In the genomic region with DNA sequence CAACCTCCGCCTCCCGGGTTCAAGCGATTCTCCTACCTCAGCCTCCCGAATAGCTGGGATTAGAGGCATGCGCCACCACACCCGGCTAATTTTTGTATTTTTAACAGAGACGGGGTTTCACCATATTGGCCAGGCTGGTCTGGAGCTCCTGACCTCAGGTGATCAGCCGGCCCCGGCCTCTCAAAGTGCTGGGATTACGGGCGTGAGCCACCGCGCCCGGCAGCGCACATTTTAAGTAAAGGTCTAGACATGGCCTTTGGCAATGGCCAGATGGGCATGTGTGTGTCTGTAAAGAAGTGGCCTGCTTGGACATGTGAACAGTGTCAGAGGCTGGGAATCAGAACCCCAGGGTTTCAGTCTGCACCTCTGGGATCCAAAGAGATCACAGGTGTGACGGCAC, we compare ENCODE assay signal across 8 cellular contexts. TPM values are rescaled to one million over a fixed set of nuclear protein-coding genes. Genes with fewer than 3 reads are reported as not detected.
DNase-seq lines count a peak whose midpoint lies in the region; ATAC-seq, FAIRE-seq and TF ChIP-seq lines count a peak whose summit lies in the region.
"Not testable (repeated sequence)": the region's sequence is repeated elsewhere in the genome, so short reads cannot be mapped to it uniquely, and the experiment has no call there.

No MANE protein-coding gene starts in this region.

- H3K36me3 ChIP-seq in MG63; adipocyte (ENCODE audit: control insufficient read depth, insufficient read depth, low read length, severe bottlenecking); endothelial cell of umbilical vein (ENCODE audit: control insufficient read depth in 2 of 2, extremely low read depth in 1 of 2, insufficient read depth in 2 of 2, low read length in 2 of 2); right atrium auricular region; gastrocnemius medialis: not testable (repeated sequence)

- CTCF ChIA-PET in CD4-positive, alpha-beta T cell (lab: Charles Lee) = interaction anchor here (0.5 kb wide), 1 partner anchor 536 kb away, joined by 3 read pairs; no protein-coding TSS in a partner anchor
- CTCF ChIA-PET in endothelial cell of umbilical vein (lab: Charles Lee) = interaction anchor here (0.7 to 1.8 kb wide), 9 partner anchors 16 to 162 kb away, joined by 3 to 11 read pairs (median 5); no protein-coding TSS in a partner anchor

- H4K20me1 ChIP-seq in endothelial cell of umbilical vein (replicated peaks; ENCODE audit: control insufficient read depth, extremely low read depth, insufficient read depth, low read length) = not testable (repeated sequence)

- H3K4me1 ChIP-seq in adipocyte (ENCODE audit: control insufficient read depth, insufficient read depth, low read length) (peaks cover 31% of the 10 kb centered on the region), endothelial cell of umbilical vein (ENCODE audit: control insufficient read depth, extremely low read depth, insufficient read depth, low read length) (peaks cover 11% of the 10 kb centered on the region), right atrium auricular region (peaks cover 0 to 49% of the 10 kb centered on the region in 2 donors), gastrocnemius medialis (peaks cover 16 to 42% of the 10 kb centered on the region in 2 donors)

- not testable (repeated sequence) for H3K9me1 ChIP-seq in endothelial cell of umbilical vein (replicated peaks; ENCODE audit: control insufficient read depth, extremely low read depth, insufficient read depth, low read length)

- not testable (repeated sequence) for TF ChIP-seq CTCF in CD4-positive, alpha-beta T cell (IDR thresholded peaks at IDR 0.05); endothelial cell of umbilical vein (IDR thresholded peaks at IDR 0.05; ENCODE audit: extremely low read depth in 1 of 2, insufficient read depth in 1 of 2, low read depth in 1 of 2, low read length in 2 of 2); right atrium auricular region (IDR thresholded peaks at IDR 0.05); gastrocnemius medialis (IDR thresholded peaks at IDR 0.05 in 4 of 5, conservative IDR thresholded peaks at IDR 0.05 in 1 of 5); type B pancreatic cell (conservative IDR thresholded peaks at IDR 0.05)

- not testable (repeated sequence) for H3K27ac Mint-ChIP-seq in CD4-positive, alpha-beta T cell; naive B cell; type B pancreatic cell

- peaks cover 41% of the 10 kb centered on the region for H3K27me3 Mint-ChIP-seq in CD4-positive, alpha-beta T cell
- H3K27me3 Mint-ChIP-seq in naive B cell = peaks cover 44 to 61% (median 59%) of the 10 kb centered on the region in 3 donors
- peaks cover 75% of the 10 kb centered on the region for H3K27me3 Mint-ChIP-seq in type B pancreatic cell

- POLR2A ChIA-PET in CD4-positive, alpha-beta T cell (lab: Charles Lee) = interaction anchor here (0.8 to 1.0 kb wide), 2 partner anchors 32 to 50 kb away, joined by 3 to 4 read pairs; no protein-coding TSS in a partner anchor
- POLR2A ChIA-PET in endothelial cell of umbilical vein (lab: Charles Lee) = interaction anchor here (1.1 to 1.3 kb wide), 2 partner anchors 33 to 74 kb away, joined by 3 read pairs; no protein-coding TSS in a partner anchor

- H3K27ac ChIP-seq in CD4-positive, alpha-beta T cell (ENCODE audit: low read depth, low read length) = not testable (repeated sequence)
- H3K27ac ChIP-seq in endothelial cell of umbilical vein (ENCODE audit: insufficient read depth, low read depth, low read length) = peak overlapping the region; percentile 67
- peak overlapping the region; percentile 93 to 94 for H3K27ac ChIP-seq in right atrium auricular region
- H3K27ac ChIP-seq in gastrocnemius medialis = peak overlapping the region; percentile 83 to 94 (median 91)

- TSS peak; percentile 38 for BruUV-seq in endothelial cell of umbilical vein (replicated peaks; lab: Mats Ljungman, UMichigan)

- H3K4me3 Mint-ChIP-seq in CD4-positive, alpha-beta T cell = peak overlapping the region; percentile 91
- H3K4me3 Mint-ChIP-seq in naive B cell = peak overlapping the region in 6 of 8 donors; percentile 82 to 93 (median 89)
- H3K4me3 Mint-ChIP-seq in type B pancreatic cell = peak overlapping the region; percentile 95

- in situ Hi-C loops in gastrocnemius medialis (cut with MboI; ENCODE audit: low sequenced_read_pairs in 4 of 4) = not testable (repeated sequence)

- H2AFZ ChIP-seq in endothelial cell of umbilical vein (ENCODE audit: low read depth, low read length) = not testable (repeated sequence)

- FAIRE-seq in endothelial cell of umbilical vein (lab: Jason Lieb, UNC) = not testable (repeated sequence)

- H3K4me1 Mint-ChIP-seq in CD4-positive, alpha-beta T cell (ENCODE audit: low read depth) = peaks cover 12% of the 10 kb centered on the region
- H3K4me1 Mint-ChIP-seq in naive B cell (peaks cover 7 to 15% (median 14%) of the 10 kb centered on the region in 3 donors), type B pancreatic cell (ENCODE audit: unreplicated experiment) (peaks cover 11% of the 10 kb centered on the region)

- H3K4me3 ChIP-seq in MG63 (peak overlapping the region; percentile 78), adipocyte (ENCODE audit: low read length) (peak overlapping the region; percentile 93), endothelial cell of umbilical vein (replicated peaks in 1 of 3; ENCODE audit: insufficient read depth in 1 of 3, low read depth in 1 of 3, low read length in 3 of 3) (peak overlapping the region in 2 of 3 experiments; percentile 62 to 93), right atrium auricular region (peak overlapping the region; percentile 67 to 77), gastrocnemius medialis (peak overlapping the region; percentile 73 to 84 (median 76))

- H3K27me3 ChIP-seq in CD4-positive, alpha-beta T cell (ENCODE audit: control insufficient read depth, insufficient read depth, low read length) = peaks cover 14% of the 10 kb centered on the region
- H3K27me3 ChIP-seq in MG63; adipocyte (replicated peaks; ENCODE audit: control insufficient read depth, insufficient read depth, low read length); endothelial cell of umbilical vein (ENCODE audit: control insufficient read depth in 2 of 2, insufficient read depth in 2 of 2, low read length in 2 of 2); right atrium auricular region; gastrocnemius medialis: not testable (repeated sequence)

- H3K9ac ChIP-seq in adipocyte (ENCODE audit: low read length) = peak overlapping the region; percentile 88
- peak overlapping the region; percentile 79 for H3K9ac ChIP-seq in endothelial cell of umbilical vein (replicated peaks; ENCODE audit: extremely low read depth, insufficient read depth, low read length)

- H3K9me3 ChIP-seq in CD4-positive, alpha-beta T cell (ENCODE audit: control insufficient read depth, low read length); endothelial cell of umbilical vein (replicated peaks; ENCODE audit: control insufficient read depth, insufficient read depth, low read length); right atrium auricular region; gastrocnemius medialis: not testable (repeated sequence)
- H3K9me3 ChIP-seq in MG63 (peaks cover 12% of the 10 kb centered on the region), adipocyte (ENCODE audit: control insufficient read depth, low read length) (peaks cover 14% of the 10 kb centered on the region)

- not testable (repeated sequence) for H3K79me2 ChIP-seq in endothelial cell of umbilical vein (ENCODE audit: control insufficient read depth, insufficient read depth, low read length)

- TF ChIP-seq POLR2A in endothelial cell of umbilical vein (IDR thresholded peaks at IDR 0.05; ENCODE audit: low read depth, low read length); gastrocnemius medialis (IDR thresholded peaks at IDR 0.05): not testable (repeated sequence)

- dilution Hi-C loops in endothelial cell of umbilical vein (cut with MboI; ENCODE audit: extremely low pct_ligation_motif_present, low sequenced_read_pairs) = not testable (repeated sequence)

- not testable (repeated sequence) for ATAC-seq in CD4-positive, alpha-beta T cell (ENCODE audit: poor library complexity); naive B cell (ENCODE audit: low read depth in 2 of 2)
- peak in 1 of 2 donors; percentile 13 for ATAC-seq in gastrocnemius medialis

- H3K36me3 Mint-ChIP-seq in CD4-positive, alpha-beta T cell (ENCODE audit: low read depth); type B pancreatic cell: not testable (repeated sequence)
- H3K36me3 Mint-ChIP-seq in naive B cell = peaks cover 10 to 17% of the 10 kb centered on the region in 2 donors

- not testable (repeated sequence) for H3K9me3 Mint-ChIP-seq in CD4-positive, alpha-beta T cell; type B pancreatic cell
- peaks cover 9 to 18% (median 15%) of the 10 kb centered on the region in 7 donors for H3K9me3 Mint-ChIP-seq in naive B cell

- not testable (repeated sequence) for DNase-seq in CD4-positive, alpha-beta T cell; MG63; adipocyte (ENCODE audit: low read depth); endothelial cell of umbilical vein (ENCODE audit: low read depth, low spot score); right atrium auricular region (ENCODE audit: low spot score); naive B cell; gastrocnemius medialis; type B pancreatic cell (ENCODE audit: extremely low spot score, unreplicated experiment)

- H3K4me2 ChIP-seq in endothelial cell of umbilical vein (ENCODE audit: insufficient read depth, low read length) = peak overlapping the region; percentile 72

- intact Hi-C loops in CD4-positive, alpha-beta T cell (cut with DNase I, micrococcal nuclease) = loop anchor here in 1 of 2 experiments (5.0 kb wide), 1 partner anchor 830 kb away; no protein-coding TSS in a partner anchor
- intact Hi-C loops in endothelial cell of umbilical vein (cut with micrococcal nuclease) (loop anchor here (1.0 to 2.0 kb wide), 5 partner anchors 17 to 158 kb away; no protein-coding TSS in a partner anchor), gastrocnemius medialis (cut with DNase I; ENCODE audit: low total_unique reads) (loop anchor here (5.0 to 10.0 kb wide), 4 partner anchors 75 to 445 kb away; a partner anchor contains a TSS)

RNA-seq across cellular contexts. Expression of a gene that starts 1.1 kb away (rescaled TPM):
- total RNA-seq in CD4-positive, alpha-beta T cell = under 1 TPM; 0.47 to 0.56 TPM
- 8.1 and 16.2 TPM in 2 replicates for total RNA-seq in MG63 (2014; rRNA removed; shearing (Covaris generic); ENCODE audit: low replicate concordance)
- 73.2 and 76.2 TPM in 2 replicates for total RNA-seq in endothelial cell of umbilical vein
- 6.2 and 7.9 TPM in 2 replicates for polyA plus RNA-seq in endothelial cell of umbilical vein
- polyA plus RNA-seq in endothelial cell of umbilical vein (2011; cell fraction: cytosol; rRNA removed) = 8.2 and 8.6 TPM in 2 replicates
- polyA plus RNA-seq in endothelial cell of umbilical vein (2011; cell fraction: nucleus; rRNA removed) = 16.9 and 21.2 TPM in 2 replicates
- 12.1 and 16.6 TPM in 2 replicates for polyA plus RNA-seq in endothelial cell of umbilical vein (2012)
- polyA minus RNA-seq in endothelial cell of umbilical vein = 17.9 and 18.0 TPM in 2 replicates
- 1.7 TPM for polyA minus RNA-seq in endothelial cell of umbilical vein (2011; cell fraction: cytosol; rRNA and poly(A)+ RNA removed)
- polyA minus RNA-seq in endothelial cell of umbilical vein (2011; cell fraction: nucleus; rRNA and poly(A)+ RNA removed) = 16.1 and 17.1 TPM in 2 replicates
- 10 to 100 TPM; 45.6 to 48.9 TPM for total RNA-seq in right atrium auricular region
- polyA plus RNA-seq in naive B cell (ENCODE audit: low read depth in 6 of 6) = under 1 TPM in 2 of 6 donors, not detected in 4; 0.27 to 0.31 TPM
- 10 to 100 TPM; 28.6 to 39.9 (median 32.9) TPM for total RNA-seq in gastrocnemius medialis
- total RNA-seq in type B pancreatic cell (ENCODE audit: low replicate concordance) = 6.4 and 12.1 TPM in 2 replicates
